Comparison of ENCODE assay signal across 8 cellular contexts in genomic region chr6:137497722-137498463, GRCh38. TPM values are rescaled to one million over a fixed set of nuclear protein-coding genes. Genes with fewer than 3 reads are reported as not detected.
A peak's percentile ranks its signal among the peaks of the same experiment; 100 is the strongest.
DNase-seq lines count a peak whose midpoint lies in the region; ATAC-seq and TF ChIP-seq lines count a peak whose summit lies in the region.
"Had no signal": no experiment of that assay in that cellular context is flagged by ENCODE, and none has a peak within 500 bp of the region (broad histone marks: within the 10 kb centered on the region; RNA-seq: fewer than 3 reads in every experiment).

No MANE protein-coding gene starts in this region.

- H3K4me3 Mint-ChIP-seq in WTC11 (peak overlapping the region; percentile 80), glutamatergic neuron (ENCODE audit: unreplicated experiment) (peak overlapping the region; percentile 90), progenitor cell of endocrine pancreas (ENCODE audit: low read depth) (peak overlapping the region; percentile 55)

- DNase-seq in HEK293T (ENCODE audit: extremely low spot score) (peak; percentile 61), WTC11 (ENCODE audit: low spot score) (peak; percentile 67), glutamatergic neuron (peak; percentile 69), progenitor cell of endocrine pancreas (ENCODE audit: low spot score, unreplicated experiment) (peak; percentile 42), GM10248 (ENCODE audit: extremely low spot score) (no peak), DMS79 (lab: John Stamatoyannopoulos, UW) (no peak)
- DNase-seq: immature natural killer cell had no signal

- H3K27ac Mint-ChIP-seq in WTC11 (no peak overlapping the region), glutamatergic neuron (ENCODE audit: unreplicated experiment) (no peak overlapping the region), progenitor cell of endocrine pancreas (no peak overlapping the region)
- H3K27ac Mint-ChIP-seq: immature natural killer cell had no signal

- H3K4me1 Mint-ChIP-seq in WTC11 (peaks cover 39% of the 10 kb centered on the region), glutamatergic neuron (ENCODE audit: low read depth, unreplicated experiment) (peaks cover 11% of the 10 kb centered on the region), progenitor cell of endocrine pancreas (ENCODE audit: low read depth) (peaks cover 4% of the 10 kb centered on the region)

- H3K9me3 Mint-ChIP-seq in WTC11 (no peaks in the 10 kb centered on the region), glutamatergic neuron (ENCODE audit: unreplicated experiment) (peaks cover 34% of the 10 kb centered on the region), progenitor cell of endocrine pancreas (ENCODE audit: low read depth) (no peaks in the 10 kb centered on the region)

- no peak for TF ChIP-seq CTCF in WTC11 (IDR thresholded peaks at IDR 0.05)
- TF ChIP-seq CTCF in glutamatergic neuron (IDR thresholded peaks at IDR 0.05; ENCODE audit: partially characterized antibody, unreplicated experiment) = no peak
- no peak for TF ChIP-seq CTCF in progenitor cell of endocrine pancreas (IDR thresholded peaks at IDR 0.05; ENCODE audit: unreplicated experiment)
- no peak for TF ChIP-seq CTCF in GM10248 (IDR thresholded peaks at IDR 0.05; ENCODE audit: control extremely low read depth, extremely low read depth, low read depth, missing control alignments)

- POLR2A ChIA-PET in HEK293T (lab: Yijun Ruan, JAX) (no interaction called here), WTC11 (lab: Charles Lee) (interaction anchor here (1.2 kb wide), 1 partner anchor 9 kb away, joined by 4 read pairs; no protein-coding TSS in a partner anchor), GM10248 (lab: Yijun Ruan, JAX) (no interaction called here)

- H3K36me3 Mint-ChIP-seq in WTC11 (no peaks in the 10 kb centered on the region), glutamatergic neuron (ENCODE audit: unreplicated experiment) (no peaks in the 10 kb centered on the region), progenitor cell of endocrine pancreas (ENCODE audit: insufficient read depth) (no peaks in the 10 kb centered on the region)
- H3K36me3 Mint-ChIP-seq: immature natural killer cell had no signal

- peak; percentile 32 for ATAC-seq in WTC11
- ATAC-seq in GM19328 (IDR thresholded peaks at IDR 0.05; ENCODE audit: unreplicated experiment) = no peak

- H3K27me3 Mint-ChIP-seq in WTC11 (ENCODE audit: low read depth) = peaks cover 93% of the 10 kb centered on the region
- H3K27me3 Mint-ChIP-seq in glutamatergic neuron (ENCODE audit: unreplicated experiment) = peaks cover 30% of the 10 kb centered on the region
- peaks cover 93% of the 10 kb centered on the region for H3K27me3 Mint-ChIP-seq in progenitor cell of endocrine pancreas

- CTCF ChIA-PET in HEK293T (lab: Yijun Ruan, JAX) = interaction anchor here (0.9 kb wide), 1 partner anchor 18 kb away, joined by 4 read pairs; no protein-coding TSS in a partner anchor
- CTCF ChIA-PET in WTC11 (lab: Charles Lee) = interaction anchor here (0.8 to 3.9 kb wide), 3 partner anchors 9 to 144 kb away, joined by 5 to 41 read pairs (median 5); no protein-coding TSS in a partner anchor
- CTCF ChIA-PET in GM10248 (lab: Yijun Ruan, JAX) = no interaction called here

TF ChIP-seq in HEK293T, 16 proteins besides CTCF, POLR2A, EP300 and RAD21:
- TF ChIP-seq SP1 (IDR thresholded peaks at IDR 0.05) (no peak), SUZ12 (IDR thresholded peaks at IDR 0.05) (no peak), NFRKB (IDR thresholded peaks at IDR 0.05) (no peak), HDGF (IDR thresholded peaks at IDR 0.05; ENCODE audit: borderline replicate concordance) (no peak), ELF4 (IDR thresholded peaks at IDR 0.05) (no peak), ARNT (IDR thresholded peaks at IDR 0.05) (no peak), LEF1 (IDR thresholded peaks at IDR 0.05; ENCODE audit: borderline replicate concordance) (no peak), L3MBTL2 (conservative IDR thresholded peaks at IDR 0.05) (no peak; the same call in 1 of the 2 replicates), FOXA1 (IDR thresholded peaks at IDR 0.05) (no peak), PKNOX1 (IDR thresholded peaks at IDR 0.05) (no peak), TARDBP (IDR thresholded peaks at IDR 0.05) (no peak), BHLHE40 (IDR thresholded peaks at IDR 0.05; ENCODE audit: borderline replicate concordance) (no peak), ZNF384 (IDR thresholded peaks at IDR 0.05) (no peak), CTBP1 (IDR thresholded peaks at IDR 0.05; ENCODE audit: borderline replicate concordance) (no peak), FOXK2 (IDR thresholded peaks at IDR 0.05) (no peak)

TF ChIP-seq in WTC11, 78 proteins besides CTCF, POLR2A, EP300 and RAD21 (continues in another document):
- TF ChIP-seq AFF4 (CRISPR knock-in tag; IDR thresholded peaks at IDR 0.05; ENCODE audit: borderline replicate concordance) (no peak), NR1H2 (CRISPR knock-in tag; IDR thresholded peaks at IDR 0.05) (no peak), ARID4B (CRISPR knock-in tag; IDR thresholded peaks at IDR 0.05; ENCODE audit: borderline replicate concordance) (peak; percentile 48; the same call in 1 of the 2 replicates), SP1 (CRISPR knock-in tag; conservative IDR thresholded peaks at IDR 0.05) (0 out of 2 replicates have a peak, but pooled peaks have one; percentile 50), MYBL2 (CRISPR knock-in tag; IDR thresholded peaks at IDR 0.05) (no peak), TEAD4 (CRISPR knock-in tag; IDR thresholded peaks at IDR 0.05) (no peak), NR3C1 (CRISPR knock-in tag; conservative IDR thresholded peaks at IDR 0.05; ENCODE audit: low read depth) (0 out of 2 replicates have a peak, but pooled peaks have one; percentile 29), ZSCAN18 (CRISPR knock-in tag; IDR thresholded peaks at IDR 0.05) (no peak)

RNA-seq across cellular contexts. Expression of gene OLIG3, which starts 3.7 kb away (rescaled TPM):
- 1.8 to 5.4 TPM (median 2.2 TPM) in 3 replicates for total RNA-seq in WTC11 (2021)
- total RNA-seq in glutamatergic neuron (ENCODE audit: unreplicated experiment) = 75.1 TPM
- not detected in 2 replicates for total RNA-seq in progenitor cell of endocrine pancreas

Comparison
In these comparisons a context has a peak if more than half of its experiments do, and no peak if none do; other contexts are left out.
1. DNase-seq: peak in HEK293T (single experiment), WTC11 (single experiment), glutamatergic neuron (single experiment) and progenitor cell of endocrine pancreas (single experiment); none in GM10248 (single experiment) and DMS79 (single experiment).
2. RNA of gene OLIG3, which starts 3.7 kb away (total RNA-seq): 75.1 TPM in glutamatergic neuron (single experiment); 1.8 to 5.4 TPM in WTC11 and not detected in progenitor cell of endocrine pancreas; every median in the first group is over 10 times any median in the second.
3. Peak in every context shown above with its lines, with median percentiles within 50 percentile points of each other: H3K4me3 Mint-ChIP-seq.